16 cellular contexts compared by ENCODE assay signal in the genomic region with DNA sequence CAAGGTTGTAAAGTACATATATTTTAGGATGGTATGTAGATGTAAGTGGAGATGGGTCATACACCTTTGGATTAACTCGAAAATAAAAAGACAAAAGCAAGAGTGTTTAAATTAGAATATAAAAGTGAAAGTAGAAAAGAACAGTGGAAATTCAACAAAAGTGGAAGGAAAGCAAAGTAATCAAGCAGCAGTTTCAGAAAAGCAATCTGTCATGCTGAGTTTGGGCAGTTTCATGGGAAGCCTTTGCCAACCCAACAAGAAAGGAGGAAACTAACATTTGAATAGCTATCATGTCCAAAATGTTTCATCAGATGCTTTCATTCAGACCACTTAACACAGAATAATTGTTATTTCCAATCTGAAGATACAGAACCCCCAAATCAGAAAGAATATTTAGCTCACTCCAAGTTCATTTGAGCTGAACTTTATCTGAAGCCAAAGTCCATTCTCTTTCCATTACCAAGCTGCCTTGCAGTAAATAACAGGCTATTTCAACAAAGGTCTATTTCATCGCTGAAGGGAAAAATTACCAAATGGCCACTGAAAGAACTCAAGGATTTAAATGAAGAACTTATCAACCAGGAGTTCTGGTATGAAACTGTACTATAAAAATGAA. TPM values are rescaled to one million over a fixed set of nuclear protein-coding genes. Genes with fewer than 3 reads are reported as not detected.
DNase-seq lines count a peak whose midpoint lies in the region; ATAC-seq and TF ChIP-seq lines count a peak whose summit lies in the region.
"Had no signal": no experiment of that assay in that cellular context is flagged by ENCODE, and none has a peak within 500 bp of the region (broad histone marks: within the 10 kb centered on the region; RNA-seq: fewer than 3 reads in every experiment).

No MANE protein-coding gene starts in this region.

- H3K27me3 ChIP-seq in BLaER1 = no peaks in the 10 kb centered on the region
- no peaks in the 10 kb centered on the region for H3K27me3 ChIP-seq in mesenchymal stem cell (ENCODE audit: control insufficient read depth in 1 of 2, insufficient read depth in 1 of 2, low read length in 2 of 2)
- H3K27me3 ChIP-seq in testis = no peaks in the 10 kb centered on the region

- no peak overlapping the region for H2BK5ac ChIP-seq in mesenchymal stem cell (ENCODE audit: low read depth, low read length, poor library complexity, severe bottlenecking)

- no peak for ATAC-seq in sciatic nerve
- ATAC-seq: psoas muscle had no signal

- H3K27ac ChIP-seq in BLaER1 (peak overlapping the region; percentile 88; the same call in 1 of the 2 replicates), mesenchymal stem cell (ENCODE audit: low read length, poor library complexity, severe bottlenecking) (no peak overlapping the region), testis (no peak overlapping the region)
- H3K27ac ChIP-seq: epithelial cell of prostate, psoas muscle had no signal

- WGBS in mesenchymal stem cell = 95% methylated on average over 2 of the region's 2 CpGs
- 76 to 78% methylated on average over 2 of the region's 2 CpGs for WGBS in testis, 2 donors

- H3K9ac ChIP-seq in BLaER1 = no peak overlapping the region
- peak overlapping the region; percentile 9 for H3K9ac ChIP-seq in mesenchymal stem cell (ENCODE audit: low read length)

- H4K8ac ChIP-seq in mesenchymal stem cell (ENCODE audit: low read length) = no peak overlapping the region

- no peak overlapping the region for H3K4me3 Mint-ChIP-seq in activated CD4-positive, alpha-beta memory T cell treated with anti-CD3 and anti-CD28 coated beads, Interleukin-2, amount 10 ng/mL, durations not matched to agents 7 days and 5 days
- H3K4me3 Mint-ChIP-seq: CD14-positive monocyte had no signal

- peaks cover 56% of the 10 kb centered on the region for H3K4me1 Mint-ChIP-seq in activated CD4-positive, alpha-beta memory T cell treated with anti-CD3 and anti-CD28 coated beads, Interleukin-2, amount 10 ng/mL, durations not matched to agents 7 days and 5 days

- peaks cover 15% of the 10 kb centered on the region for H3K79me1 ChIP-seq in mesenchymal stem cell (replicated peaks; ENCODE audit: low read length, poor library complexity, severe bottlenecking)

- H2AK5ac ChIP-seq in mesenchymal stem cell (ENCODE audit: low read length, severe bottlenecking) = no peak overlapping the region

- H4K91ac ChIP-seq in mesenchymal stem cell (ENCODE audit: low read length) = no peak overlapping the region

- H2BK12ac ChIP-seq in mesenchymal stem cell (ENCODE audit: low read length in 2 of 2) = no peak overlapping the region

- TF ChIP-seq POLR2A in testis (IDR thresholded peaks at IDR 0.05) = no peak

- no peaks in the 10 kb centered on the region for H3K27me3 Mint-ChIP-seq in activated CD4-positive, alpha-beta memory T cell treated with anti-CD3 and anti-CD28 coated beads, Interleukin-2, amount 10 ng/mL, durations not matched to agents 7 days and 5 days

- CTCF ChIA-PET in activated CD4-positive, alpha-beta memory T cell treated with anti-CD3 and anti-CD28 coated beads, Interleukin-2, amount 10 ng/mL, durations not matched to agents 7 days and 5 days (lab: Charles Lee) = interaction anchor here (0.6 to 1.1 kb wide), 2 partner anchors 779 to 1002 kb away, joined by 3 read pairs; no protein-coding TSS in a partner anchor

- peak; percentile 46 for DNase-seq in GM12865 (ENCODE audit: low read depth)
- DNase-seq in activated CD4-positive, alpha-beta memory T cell treated with anti-CD3 and anti-CD28 coated beads, Interleukin-2, amount 10 ng/mL, durations not matched to agents 7 days and 5 days = no peak
- DNase-seq in mesenchymal stem cell = no peak
- DNase-seq in testis = no peak
- DNase-seq in stimulated activated CD4-positive, alpha-beta T cell treated with anti-CD3 and anti-CD28 coated beads, Interleukin-4, amount 100 ng/mL, for 1 hour = no peak
- DNase-seq in sciatic nerve (ENCODE audit: low spot score) = no peak
- no peak for DNase-seq in stimulated activated CD4-positive, alpha-beta T cell treated with anti-CD3 and anti-CD28 coated beads, Interleukin-4, amount 100 ng/mL, for 4 hours
- DNase-seq: caudate nucleus, hypothalamus, lower lobe of right lung, NCI-H1048, NCI-H2227 treated with DMSO at 0.1 percent for 48 hours, psoas muscle had no signal

- no peak overlapping the region for H2BK120ac ChIP-seq in mesenchymal stem cell (ENCODE audit: low read depth, low read length)

- POLR2A ChIA-PET in activated CD4-positive, alpha-beta memory T cell treated with anti-CD3 and anti-CD28 coated beads, Interleukin-2, amount 10 ng/mL, durations not matched to agents 7 days and 5 days (lab: Charles Lee) = interaction anchor here (1.4 to 7.1 kb wide), 4 partner anchors 7 to 353 kb away, joined by 4 to 142 read pairs (median 14); a partner anchor contains a TSS

- H3K4me2 ChIP-seq in BLaER1 (peak overlapping the region; percentile 82), mesenchymal stem cell (ENCODE audit: low read length, poor library complexity, severe bottlenecking) (no peak overlapping the region)

- H2BK15ac ChIP-seq in mesenchymal stem cell (ENCODE audit: low read depth, poor library complexity, severe bottlenecking) = no peak overlapping the region

- H3K36me3 ChIP-seq in BLaER1 = peaks cover 19% of the 10 kb centered on the region
- H3K36me3 ChIP-seq in mesenchymal stem cell (ENCODE audit: control insufficient read depth in 1 of 2, insufficient read depth in 2 of 2, low read depth in 1 of 2, low read length in 2 of 2) = peaks cover 8 to 14% of the 10 kb centered on the region in 2 experiments
- H3K36me3 ChIP-seq in testis (ENCODE audit: low read depth, missing control alignments) = no peaks in the 10 kb centered on the region

- no peak overlapping the region for H2AFZ ChIP-seq in mesenchymal stem cell (ENCODE audit: low read depth, low read length)

- no peaks in the 10 kb centered on the region for H3K9me3 ChIP-seq in BLaER1
- H3K9me3 ChIP-seq in mesenchymal stem cell (ENCODE audit: control insufficient read depth, low read length) = no peaks in the 10 kb centered on the region
- H3K9me3 ChIP-seq in testis = no peaks in the 10 kb centered on the region
- H3K9me3 ChIP-seq: lower lobe of right lung, psoas muscle had no signal

- H3K4me1 ChIP-seq in BLaER1 (peaks cover 45% of the 10 kb centered on the region), mesenchymal stem cell (ENCODE audit: control insufficient read depth, insufficient read depth, low read depth, low read length) (no peaks in the 10 kb centered on the region), testis (peaks cover 11% of the 10 kb centered on the region)

- H3K4ac ChIP-seq in mesenchymal stem cell (ENCODE audit: low read depth in 1 of 2, low read length in 2 of 2) = no peak overlapping the region

- H3K36me3 Mint-ChIP-seq in activated CD4-positive, alpha-beta memory T cell treated with anti-CD3 and anti-CD28 coated beads, Interleukin-2, amount 10 ng/mL, durations not matched to agents 7 days and 5 days (ENCODE audit: low read depth) = peaks cover 20% of the 10 kb centered on the region

- peak overlapping the region; percentile 95 for H3K27ac Mint-ChIP-seq in activated CD4-positive, alpha-beta memory T cell treated with anti-CD3 and anti-CD28 coated beads, Interleukin-2, amount 10 ng/mL, durations not matched to agents 7 days and 5 days

- no peaks in the 10 kb centered on the region for H3K9me3 Mint-ChIP-seq in activated CD4-positive, alpha-beta memory T cell treated with anti-CD3 and anti-CD28 coated beads, Interleukin-2, amount 10 ng/mL, durations not matched to agents 7 days and 5 days
- H3K9me3 Mint-ChIP-seq: CD14-positive monocyte had no signal

- H3K18ac ChIP-seq in mesenchymal stem cell (ENCODE audit: low read depth in 1 of 2, low read length in 2 of 2) = no peak overlapping the region

- no peak overlapping the region for H3K23ac ChIP-seq in mesenchymal stem cell (ENCODE audit: low read length in 2 of 2)

- H3K4me3 ChIP-seq in BLaER1 (no peak overlapping the region), GM12865 (ENCODE audit: low read depth, low read length) (no peak overlapping the region), mesenchymal stem cell (ENCODE audit: insufficient read depth in 1 of 2, low read depth in 1 of 2, low read length in 2 of 2) (no peak overlapping the region), testis (no peak overlapping the region)
- H3K4me3 ChIP-seq: lower lobe of right lung had no signal

- TF ChIP-seq CTCF in GM12865 (IDR thresholded peaks at IDR 0.05; ENCODE audit: insufficient read depth, low read depth, low read length, missing control alignments) = no peak
- no peak for TF ChIP-seq CTCF in testis (IDR thresholded peaks at IDR 0.05)

- no peak overlapping the region for H3K14ac ChIP-seq in mesenchymal stem cell (ENCODE audit: low read length in 2 of 2)

- H4K20me1 ChIP-seq in BLaER1 = no peaks in the 10 kb centered on the region

- intact Hi-C loops in testis (cut with DNase I; ENCODE audit: low total_unique reads) = no loop called here
- intact Hi-C loops in sciatic nerve (cut with DNase I) = no loop called here

RNA-seq across cellular contexts. Expression of a gene that starts 1.8 kb away (rescaled TPM):
- total RNA-seq in activated CD4-positive, alpha-beta memory T cell treated with anti-CD3 and anti-CD28 coated beads, Interleukin-2, amount 10 ng/mL, durations not matched to agents 7 days and 5 days = 10 to 100 TPM; 50.5 to 51.0 TPM
- polyA plus RNA-seq in mesenchymal stem cell (2013, experiment 1 of 2) = 16.7 TPM
- polyA plus RNA-seq in mesenchymal stem cell (2013, experiment 2 of 2) = 17.1 TPM
- total RNA-seq in testis (10 to 100 TPM; 52.2 to 55.7 TPM), sciatic nerve (24.1 TPM)
- polyA plus RNA-seq in testis (ENCODE audit: insufficient read depth, low read depth, low replicate concordance) = 74.6 TPM

RNA-seq across cellular contexts. Expression of a gene that starts 24.4 kb away (rescaled TPM):
- 100 to 1,000 TPM; 104 to 107 TPM for total RNA-seq in activated CD4-positive, alpha-beta memory T cell treated with anti-CD3 and anti-CD28 coated beads, Interleukin-2, amount 10 ng/mL, durations not matched to agents 7 days and 5 days
- polyA plus RNA-seq in mesenchymal stem cell (2013, experiment 1 of 2) = 7.1 TPM
- 7.4 TPM for polyA plus RNA-seq in mesenchymal stem cell (2013, experiment 2 of 2)
- total RNA-seq in testis (1 to 10 TPM; 6.3 to 8.0 TPM), sciatic nerve (3.2 TPM)
- polyA plus RNA-seq in testis (ENCODE audit: insufficient read depth, low read depth, low replicate concordance) = 10.2 TPM

RNA-seq across cellular contexts. Expression of a gene that starts 34.4 kb away (rescaled TPM):
- total RNA-seq in activated CD4-positive, alpha-beta memory T cell treated with anti-CD3 and anti-CD28 coated beads, Interleukin-2, amount 10 ng/mL, durations not matched to agents 7 days and 5 days = not detected
- polyA plus RNA-seq in mesenchymal stem cell (2013, experiment 1 of 2) = not detected
- not detected for polyA plus RNA-seq in mesenchymal stem cell (2013, experiment 2 of 2)
- total RNA-seq in testis = under 1 TPM; 0.25 to 0.87 TPM
- 0.30 TPM for polyA plus RNA-seq in testis (ENCODE audit: insufficient read depth, low read depth, low replicate concordance)
- total RNA-seq in sciatic nerve = 3.7 TPM
- total RNA-seq: psoas muscle had no signal
- polyA plus RNA-seq: CD14-positive monocyte had no signal

Comparison
In these comparisons a context has a peak if more than half of its experiments do, and no peak if none do; other contexts are left out.
1. RNA of a gene that starts 24.4 kb away (total RNA-seq): 104 to 107 TPM in activated CD4-positive, alpha-beta memory T cell treated with anti-CD3 and anti-CD28 coated beads, Interleukin-2, amount 10 ng/mL, durations not matched to agents 7 days and 5 days; 6.3 to 8.0 TPM in testis and 3.2 TPM in sciatic nerve (single experiment); every median in the first group is over 10 times any median in the second.